ENCODE assay signal across 1 cellular context in genomic region chr3:14170569-14171159, GRCh38.
TF ChIP-seq lines count a peak whose summit lies in the region.

No MANE protein-coding gene starts in this region.

TF ChIP-seq in K562, 482 proteins besides CTCF, POLR2A, EP300 and RAD21 (continued from another document):
- no peak for TF ChIP-seq CTCFL (IDR thresholded peaks at IDR 0.05; ENCODE audit: borderline replicate concordance, insufficient read depth, low read depth, low read length, poor library complexity, severe bottlenecking)
- TF ChIP-seq HOMEZ (CRISPR knock-in tag; IDR thresholded peaks at IDR 0.05), result no peak
- no peak for TF ChIP-seq ZNF212 (CRISPR knock-in tag; IDR thresholded peaks at IDR 0.05)
- no peak for TF ChIP-seq NR2C1 (IDR thresholded peaks at IDR 0.05)
- 0 out of 2 replicates have a peak, but pooled peaks have one; percentile 8 for TF ChIP-seq NR2C1 (tag; IDR thresholded peaks at IDR 0.05)
- TF ChIP-seq THRB (CRISPR knock-in tag; conservative IDR thresholded peaks at IDR 0.05), result no peak
- TF ChIP-seq NR2C2 (CRISPR knock-in tag; IDR thresholded peaks at IDR 0.05), result no peak
- peak; percentile 19; the same call in 1 of the 2 replicates for TF ChIP-seq NR2C2 (tag; IDR thresholded peaks at IDR 0.05)
- no peak for TF ChIP-seq ZKSCAN1 (IDR thresholded peaks at IDR 0.05; ENCODE audit: low read depth, low read length)
- TF ChIP-seq NFE2L1 (tag; IDR thresholded peaks at IDR 0.05; ENCODE audit: borderline replicate concordance, low read depth), result no peak
- TF ChIP-seq ZNF3 (CRISPR knock-in tag; IDR thresholded peaks at IDR 0.05), result no peak
- TF ChIP-seq FOXM1 (IDR thresholded peaks at IDR 0.05; ENCODE audit: low read depth), result no peak
- TF ChIP-seq FOXM1 (CRISPR knock-in tag; IDR thresholded peaks at IDR 0.05; ENCODE audit: low read depth), result no peak
